19 cellular contexts compared by ENCODE assay signal in the genomic region with DNA sequence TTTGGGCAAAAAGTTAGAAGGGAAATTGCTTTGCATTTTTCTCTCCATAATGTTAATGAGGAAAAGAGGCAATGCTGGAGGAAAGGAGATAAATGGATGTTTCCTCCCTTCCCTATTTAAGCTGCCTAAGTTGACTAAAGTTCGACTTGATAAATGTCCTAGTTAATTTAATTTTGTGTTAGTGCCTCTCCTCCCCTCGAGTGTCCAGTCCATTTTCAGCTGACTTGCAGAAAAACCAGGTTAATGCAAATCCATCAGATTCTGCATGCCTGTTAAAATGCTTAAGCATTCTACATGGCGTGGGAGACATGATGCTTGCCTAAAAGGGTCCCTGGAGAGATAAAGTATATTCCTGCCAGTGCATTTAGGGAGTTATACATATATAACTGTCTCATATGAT. TPM values are rescaled to one million over a fixed set of nuclear protein-coding genes. Genes with fewer than 3 reads are reported as not detected.
DNase-seq lines count a peak whose midpoint lies in the region; ATAC-seq, FAIRE-seq and TF ChIP-seq lines count a peak whose summit lies in the region.
"Had no signal": no experiment of that assay in that cellular context is flagged by ENCODE, and none has a peak within 500 bp of the region (broad histone marks: within the 10 kb centered on the region; RNA-seq: fewer than 3 reads in every experiment).

No MANE protein-coding gene starts in this region.

- no peak for ATAC-seq in A549
- no peak for ATAC-seq in GM23338
- no peak for ATAC-seq in body of pancreas

- H3F3A ChIP-seq in GM23338 (replicated peaks; ENCODE audit: low read depth): peaks cover 16% of the 10 kb centered on the region

- 89% methylated on average over 3 of the region's 3 CpGs for WGBS in A549 (ENCODE audit: missing lambda C conversion rate)
- WGBS in body of pancreas, 2 donors: 71 to 85% methylated on average over 3 of the region's 3 CpGs

- no peak for FAIRE-seq in A549 (lab: Jason Lieb, UNC)

- TF ChIP-seq RAD21 in A549 (conservative IDR thresholded peaks at IDR 0.05 in 1 of 2, IDR thresholded peaks at IDR 0.05 in 1 of 2): no peak

- H3K79me2 ChIP-seq in GM23338 (replicated peaks; ENCODE audit: insufficient read depth): peaks cover 100% of the 10 kb centered on the region

- intact Hi-C loops in activated CD4-positive, alpha-beta T cell treated with anti-CD3 and anti-CD28 coated beads, Interleukin-2, amount 10 ng/mL, durations not matched to agents 24 days and 14 days (cut with micrococcal nuclease): no loop called here
- intact Hi-C loops in body of pancreas (cut with DNase I): no loop called here

- DNase-seq in A549 (ENCODE audit: low read depth in 1 of 2, low spot score in 1 of 2) (no peak), GM23338 (ENCODE audit: low spot score) (no peak), SK-N-MC (ENCODE audit: low read depth, low spot score) (no peak), body of pancreas (no peak)
- DNase-seq in activated CD4-positive, alpha-beta T cell treated with anti-CD3 and anti-CD28 coated beads, Interleukin-2, amount 10 ng/mL, durations not matched to agents 24 days and 14 days: no peak
- DNase-seq in activated CD4-positive, alpha-beta T cell treated with anti-CD3 and anti-CD28 coated beads for 4 hours: no peak
- DNase-seq: DMS79 treated with DMSO at 0.1 percent for 48 hours; H7; Kasumi-1; MM.1S; NCI-H1092 treated with DMSO at 0.1 percent for 48 hours; NCI-H146; NCI-H2029 treated with DMSO at 0.1 percent for 48 hours; NCI-H2171 treated with DMSO at 0.1 percent for 48 hours; NK-92 treated with Interleukin-12 subunit alpha and Interleukin-12 subunit beta, amount 100 ng/mL, for 24 hours; Peyer's patch; Right ventricle myocardium superior had no signal

- POLR2A ChIA-PET in A549 (lab: Yijun Ruan, JAX): no interaction called here

- peaks cover 25% of the 10 kb centered on the region for H3K27me3 Mint-ChIP-seq in GM23338 (ENCODE audit: insufficient read depth, low read depth, poor library complexity)
- no peaks in the 10 kb centered on the region for H3K27me3 Mint-ChIP-seq in activated CD4-positive, alpha-beta T cell treated with anti-CD3 and anti-CD28 coated beads, Interleukin-2, amount 10 ng/mL, durations not matched to agents 24 days and 14 days
- H3K27me3 Mint-ChIP-seq: IgD-negative memory B cell had no signal

- H3K36me3 ChIP-seq in GM23338 (ENCODE audit: insufficient read depth) (no peaks in the 10 kb centered on the region), SK-N-MC (ENCODE audit: insufficient read depth, low read length) (peaks cover 7% of the 10 kb centered on the region), iPS-20b (ENCODE audit: insufficient read depth, low read depth, low read length) (peaks cover 35% of the 10 kb centered on the region), body of pancreas (replicated peaks in 1 of 2; ENCODE audit: insufficient read depth in 1 of 2, low read depth in 2 of 2) (no peaks in the 10 kb centered on the region)
- H3K36me3 ChIP-seq: Peyer's patch had no signal

- no peak overlapping the region for H3K27ac ChIP-seq in A549
- 0 out of 2 replicates have a peak overlapping the region, but pooled peaks have one; percentile 77 for H3K27ac ChIP-seq in GM23338 (ENCODE audit: low read depth)
- peak overlapping the region; percentile 13; the same call in 1 of the 2 replicates for H3K27ac ChIP-seq in SK-N-MC
- H3K27ac ChIP-seq in iPS-20b (ENCODE audit: low read length): no peak overlapping the region
- no peak overlapping the region for H3K27ac ChIP-seq in body of pancreas
- H3K27ac ChIP-seq: Peyer's patch had no signal

- H3K9me3 Mint-ChIP-seq in GM23338: no peaks in the 10 kb centered on the region
- H3K9me3 Mint-ChIP-seq in activated CD4-positive, alpha-beta T cell treated with anti-CD3 and anti-CD28 coated beads, Interleukin-2, amount 10 ng/mL, durations not matched to agents 24 days and 14 days: no peaks in the 10 kb centered on the region

- peaks cover 93% of the 10 kb centered on the region for H3K4me1 Mint-ChIP-seq in GM23338
- H3K4me1 Mint-ChIP-seq in activated CD4-positive, alpha-beta T cell treated with anti-CD3 and anti-CD28 coated beads, Interleukin-2, amount 10 ng/mL, durations not matched to agents 24 days and 14 days: peaks cover 53% of the 10 kb centered on the region

- CTCF ChIA-PET in A549 (lab: Yijun Ruan, JAX): no interaction called here

- TF ChIP-seq POLR2A in A549 (IDR thresholded peaks at IDR 0.05; ENCODE audit: low read length): no peak
- TF ChIP-seq POLR2A in body of pancreas (IDR thresholded peaks at IDR 0.05): no peak

- no peak for TF ChIP-seq EP300 in A549 (IDR thresholded peaks at IDR 0.05)

- H3K4me3 ChIP-seq in A549 (no peak overlapping the region), GM23338 (peak overlapping the region; percentile 39), SK-N-MC (no peak overlapping the region), iPS-20b (ENCODE audit: low read length) (peak overlapping the region; percentile 18; the same call in 1 of the 2 replicates), body of pancreas (no peak overlapping the region)
- H3K4me3 ChIP-seq: Peyer's patch had no signal

- no peak overlapping the region for H2AFZ ChIP-seq in GM23338

- peaks cover 36% of the 10 kb centered on the region for H3K4me1 ChIP-seq in A549
- H3K4me1 ChIP-seq in GM23338 (ENCODE audit: insufficient read depth): peaks cover 100% of the 10 kb centered on the region
- peaks cover 49% of the 10 kb centered on the region for H3K4me1 ChIP-seq in iPS-20b (ENCODE audit: insufficient read depth, low read length)
- peaks cover 28% of the 10 kb centered on the region for H3K4me1 ChIP-seq in body of pancreas

- H3K9me3 ChIP-seq in A549 (no peaks in the 10 kb centered on the region), SK-N-MC (ENCODE audit: low read depth, low read length) (no peaks in the 10 kb centered on the region), iPS-20b (ENCODE audit: insufficient read depth, low read depth, low read length) (no peaks in the 10 kb centered on the region), body of pancreas (no peaks in the 10 kb centered on the region)
- H3K9me3 ChIP-seq: Peyer's patch had no signal

- peaks cover 68% of the 10 kb centered on the region for H3K36me3 Mint-ChIP-seq in GM23338 (ENCODE audit: low read depth)
- peaks cover 38% of the 10 kb centered on the region for H3K36me3 Mint-ChIP-seq in activated CD4-positive, alpha-beta T cell treated with anti-CD3 and anti-CD28 coated beads, Interleukin-2, amount 10 ng/mL, durations not matched to agents 24 days and 14 days (ENCODE audit: low read depth)

- peak overlapping the region; percentile 52; the same call in 1 of the 2 replicates for H3K27ac Mint-ChIP-seq in GM23338
- H3K27ac Mint-ChIP-seq in activated CD4-positive, alpha-beta T cell treated with anti-CD3 and anti-CD28 coated beads, Interleukin-2, amount 10 ng/mL, durations not matched to agents 24 days and 14 days: no peak overlapping the region
- H3K27ac Mint-ChIP-seq: IgD-negative memory B cell had no signal

- peak overlapping the region; percentile 37; the same call in 2 of the 3 replicates for H3K4me3 Mint-ChIP-seq in GM23338
- no peak overlapping the region for H3K4me3 Mint-ChIP-seq in activated CD4-positive, alpha-beta T cell treated with anti-CD3 and anti-CD28 coated beads, Interleukin-2, amount 10 ng/mL, durations not matched to agents 24 days and 14 days

- H3K9ac ChIP-seq in SK-N-MC (ENCODE audit: insufficient read length) (no peak overlapping the region), iPS-20b (ENCODE audit: low read depth, low read length) (no peak overlapping the region)

- TF ChIP-seq CTCF in A549 (IDR thresholded peaks at IDR 0.05) (no peak), GM23338 (conservative IDR thresholded peaks at IDR 0.05; ENCODE audit: low read depth in 2 of 2) (no peak), body of pancreas (IDR thresholded peaks at IDR 0.05) (no peak)

- peaks cover 97% of the 10 kb centered on the region for H4K20me1 ChIP-seq in GM23338 (replicated peaks; ENCODE audit: insufficient read depth)

- H3K27me3 ChIP-seq in GM23338 (ENCODE audit: insufficient read depth): no peaks in the 10 kb centered on the region
- H3K27me3 ChIP-seq in iPS-20b (ENCODE audit: insufficient read depth, low read length): no peaks in the 10 kb centered on the region
- no peaks in the 10 kb centered on the region for H3K27me3 ChIP-seq in body of pancreas
- H3K27me3 ChIP-seq: Peyer's patch had no signal

- H3K4me2 ChIP-seq in A549 (no peak overlapping the region), GM23338 (peak overlapping the region; percentile 73)

- no peaks in the 10 kb centered on the region for H3K9me2 ChIP-seq in GM23338 (ENCODE audit: insufficient read depth)

TF ChIP-seq in A549, 52 proteins besides CTCF, POLR2A, EP300 and RAD21:
- TF ChIP-seq MAFK (IDR thresholded peaks at IDR 0.05; ENCODE audit: partially characterized antibody) (peak; percentile 65), ATOH8 (CRISPR knock-in tag; IDR thresholded peaks at IDR 0.05; ENCODE audit: low read depth) (no peak)

TF ChIP-seq in GM23338, 12 proteins besides CTCF, POLR2A, EP300 and RAD21 (continues in another document):
- no peak for TF ChIP-seq EZH2 (IDR thresholded peaks at IDR 0.05; ENCODE audit: low read depth, unreplicated experiment)

RNA-seq across cellular contexts. Expression of gene JARID2, which starts 30.2 kb away (rescaled TPM):
- 8.3 and 10.0 TPM in 2 replicates for polyA plus RNA-seq in A549 (2011; rRNA removed)
- polyA plus RNA-seq in A549 (2012; cell fraction: cytosol; rRNA removed): 4.1 and 4.4 TPM in 2 replicates
- polyA plus RNA-seq in A549 (2012; cell fraction: nucleus; rRNA removed): 5.8 and 6.1 TPM in 2 replicates
- 6.7 to 7.8 TPM (median 7.3 TPM) in 3 replicates for polyA plus RNA-seq in A549 (2017; fragmentation: RNase III; extraction: RNeasy Plus Mini Kit Qiagen cat#74134 plus additional on column Dnase treatment)
- 11.8 and 13.0 TPM in 2 replicates for polyA minus RNA-seq in A549 (2011; rRNA and poly(A)+ RNA removed)
- total RNA-seq in GM23338 (2014; rRNA removed; shearing (Covaris generic)): 177 and 196 TPM in 2 replicates
- polyA plus RNA-seq in GM23338 (2016; fragmentation: Nextera tagmentation; extraction: Ambion mirVana): 87.6 and 92.8 TPM in 2 replicates
- total RNA-seq in activated CD4-positive, alpha-beta T cell treated with anti-CD3 and anti-CD28 coated beads, Interleukin-2, amount 10 ng/mL, durations not matched to agents 24 days and 14 days: 48.7 and 49.5 TPM in 2 replicates
- total RNA-seq in body of pancreas: 1 to 10 TPM; 3.6 to 4.6 TPM

Comparison
In these comparisons a context has a peak if more than half of its experiments do, and no peak if none do; other contexts are left out.
1. H3K27ac ChIP-seq: peak in GM23338 (single experiment) and SK-N-MC (single experiment); none in A549 (0 of 2), iPS-20b (single experiment) and body of pancreas (0 of 4).
2. H3K4me3 ChIP-seq: peak in GM23338 (single experiment) and iPS-20b (single experiment); none in A549 (single experiment), SK-N-MC (single experiment) and body of pancreas (0 of 2).